8 cellular contexts compared by ENCODE assay signal in the genomic region with DNA sequence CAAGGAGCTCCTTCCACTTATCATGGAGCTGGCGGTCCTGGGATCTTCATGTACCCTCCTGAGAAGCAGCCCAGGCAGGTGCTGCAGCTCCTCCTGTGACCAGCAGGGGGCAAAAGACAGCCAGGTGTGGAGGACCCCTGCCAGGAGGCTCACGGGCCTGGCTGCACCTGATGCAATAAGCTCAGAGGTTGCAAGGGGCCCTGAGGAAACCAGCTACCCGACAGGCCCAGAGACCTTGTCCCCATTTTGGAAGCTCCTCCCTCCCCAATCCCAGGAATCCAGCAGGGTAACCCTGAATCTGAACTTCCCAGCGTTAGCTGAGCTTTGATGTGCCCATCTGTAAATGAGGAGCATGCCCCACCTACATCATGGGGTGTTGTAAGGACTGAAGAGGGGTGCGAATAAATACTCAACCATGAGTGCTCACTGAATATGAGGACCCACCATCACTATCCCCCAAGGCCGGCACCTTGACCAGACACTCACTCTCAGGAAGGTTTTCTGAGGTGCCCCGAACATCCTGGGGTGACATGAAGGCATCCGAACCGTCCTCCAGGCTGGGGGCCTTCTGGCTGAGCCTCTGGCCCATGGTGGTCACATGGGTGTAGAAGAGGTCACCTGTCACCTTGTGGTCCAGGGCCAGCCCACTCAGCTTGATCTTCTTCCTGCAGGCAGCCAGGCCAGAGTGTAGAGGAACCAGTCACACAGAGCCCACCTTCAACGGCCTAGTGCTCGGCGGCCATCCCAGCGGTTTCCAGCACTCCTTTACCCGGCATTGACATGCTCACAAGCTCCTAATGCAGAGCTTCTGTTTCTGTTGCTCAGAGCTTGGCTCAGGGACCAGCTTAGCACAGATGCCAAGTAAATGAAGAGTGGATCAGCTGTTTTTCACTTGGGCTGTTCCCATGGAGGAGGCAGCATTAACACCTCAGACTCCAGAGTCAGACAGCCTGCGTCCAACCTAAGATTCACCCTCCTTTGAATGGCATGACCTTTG. TPM values are rescaled to one million over a fixed set of nuclear protein-coding genes. Genes with fewer than 3 reads are reported as not detected.
A peak's percentile ranks its signal among the peaks of the same experiment; 100 is the strongest.
DNase-seq lines count a peak whose midpoint lies in the region; ATAC-seq lines count a peak whose summit lies in the region.

No MANE protein-coding gene starts in this region.

- no peaks in the 10 kb centered on the region for H3K9me3 Mint-ChIP-seq in activated naive CD4-positive, alpha-beta T cell treated with anti-CD3 and anti-CD28 coated beads, Interleukin-2, amount 10 ng/mL, durations not matched to agents 7 days and 5 days

- no peaks in the 10 kb centered on the region for H3K27me3 ChIP-seq in right cardiac atrium (ENCODE audit: control insufficient read depth, insufficient read depth)

- no peak overlapping the region for H3K4me3 ChIP-seq in right cardiac atrium (ENCODE audit: low read length)

- CTCF ChIA-PET in activated naive CD4-positive, alpha-beta T cell treated with anti-CD3 and anti-CD28 coated beads, Interleukin-2, amount 10 ng/mL, durations not matched to agents 7 days and 5 days (lab: Charles Lee) = interaction anchor here (0.8 to 8.8 kb wide), 36 partner anchors 8 to 307 kb away, joined by 3 to 306 read pairs (median 6); a partner anchor contains a TSS

- no peak overlapping the region for H3K27ac ChIP-seq in right cardiac atrium (ENCODE audit: low read length)

- H3K27ac Mint-ChIP-seq in activated naive CD4-positive, alpha-beta T cell treated with anti-CD3 and anti-CD28 coated beads, Interleukin-2, amount 10 ng/mL, durations not matched to agents 7 days and 5 days = peak overlapping the region; percentile 89

- DNase-seq in NCI-H446 (lab: John Stamatoyannopoulos, UW) (peak; percentile 7 to 50), NCI-H446 treated with DMSO at 0.1 percent for 48 hours (lab: John Stamatoyannopoulos, UW) (no peak), RPMI8226 (peak; percentile 81), right cardiac atrium (peak in 2 of 3 donors; percentile 76 to 78), T1000 (lab: John Stamatoyannopoulos, UW) (no peak)
- peak; percentile 84 for DNase-seq in activated naive CD4-positive, alpha-beta T cell treated with anti-CD3 and anti-CD28 coated beads, Interleukin-2, amount 10 ng/mL, durations not matched to agents 7 days and 5 days
- peak; percentile 62 to 68 for DNase-seq in stimulated activated CD4-positive, alpha-beta T cell treated with anti-CD3 and anti-CD28 coated beads, Interleukin-15, amount 100 ng/mL, for 48 hours (ENCODE audit: low read depth in 2 of 2)

- intact Hi-C loops in right cardiac atrium (cut with DNase I) = loop anchor here in 3 of 4 donors (2.0 to 5.0 kb wide), 2 partner anchors 33 kb away; no protein-coding TSS in a partner anchor

- ATAC-seq in HG03280 (IDR thresholded peaks at IDR 0.05; ENCODE audit: unreplicated experiment) (peak; percentile 85), right cardiac atrium (peak; percentile 53 to 58)

- no peaks in the 10 kb centered on the region for H3K9me3 ChIP-seq in right cardiac atrium (ENCODE audit: control insufficient read depth, low read length)

- H3K4me1 Mint-ChIP-seq in activated naive CD4-positive, alpha-beta T cell treated with anti-CD3 and anti-CD28 coated beads, Interleukin-2, amount 10 ng/mL, durations not matched to agents 7 days and 5 days = peaks cover 13% of the 10 kb centered on the region

- H3K27me3 Mint-ChIP-seq in activated naive CD4-positive, alpha-beta T cell treated with anti-CD3 and anti-CD28 coated beads, Interleukin-2, amount 10 ng/mL, durations not matched to agents 7 days and 5 days = no peaks in the 10 kb centered on the region

- peaks cover 30% of the 10 kb centered on the region for H3K36me3 Mint-ChIP-seq in activated naive CD4-positive, alpha-beta T cell treated with anti-CD3 and anti-CD28 coated beads, Interleukin-2, amount 10 ng/mL, durations not matched to agents 7 days and 5 days

- H3K4me3 Mint-ChIP-seq in activated naive CD4-positive, alpha-beta T cell treated with anti-CD3 and anti-CD28 coated beads, Interleukin-2, amount 10 ng/mL, durations not matched to agents 7 days and 5 days = no peak overlapping the region

- peaks cover 4% of the 10 kb centered on the region for H3K4me1 ChIP-seq in right cardiac atrium (ENCODE audit: control insufficient read depth, insufficient read depth, low read length)

- WGBS in right cardiac atrium = 70% methylated on average over 15 of the region's 15 CpGs

RNA-seq across cellular contexts. Expression of a gene that starts 21.7 kb away (rescaled TPM):
- 1 to 10 TPM; 3.4 to 10.0 (median 8.8) TPM for total RNA-seq in right cardiac atrium
- polyA plus RNA-seq in right cardiac atrium = 8.4 TPM

RNA-seq across cellular contexts. Expression of a gene that starts 33.5 kb away (rescaled TPM):
- total RNA-seq in right cardiac atrium = 1 to 10 TPM in 1 of 4 donors, under 1 TPM in 3; 0.65 to 1.4 (median 0.79) TPM
- polyA plus RNA-seq in right cardiac atrium = 0.97 TPM

RNA-seq across cellular contexts. Expression of a gene that starts 36.7 kb away (rescaled TPM):
- total RNA-seq in right cardiac atrium = 10 to 100 TPM; 40.6 to 68.8 (median 50.2) TPM
- polyA plus RNA-seq in right cardiac atrium = 59.2 TPM

RNA-seq across cellular contexts. Expression of a gene that starts 43.6 kb away (rescaled TPM):
- not detected for total RNA-seq in right cardiac atrium
- not detected for polyA plus RNA-seq in right cardiac atrium

Comparison
In these comparisons a context has a peak if more than half of its experiments do, and no peak if none do; other contexts are left out.
1. DNase-seq: peak in NCI-H446 (2 of 2), RPMI8226 (single experiment), activated naive CD4-positive, alpha-beta T cell treated with anti-CD3 and anti-CD28 coated beads, Interleukin-2, amount 10 ng/mL, durations not matched to agents 7 days and 5 days (single experiment), right cardiac atrium (2 of 3) and stimulated activated CD4-positive, alpha-beta T cell treated with anti-CD3 and anti-CD28 coated beads, Interleukin-15, amount 100 ng/mL, for 48 hours (2 of 2); none in NCI-H446 treated with DMSO at 0.1 percent for 48 hours (single experiment) and T1000 (single experiment).